In the genomic region with DNA sequence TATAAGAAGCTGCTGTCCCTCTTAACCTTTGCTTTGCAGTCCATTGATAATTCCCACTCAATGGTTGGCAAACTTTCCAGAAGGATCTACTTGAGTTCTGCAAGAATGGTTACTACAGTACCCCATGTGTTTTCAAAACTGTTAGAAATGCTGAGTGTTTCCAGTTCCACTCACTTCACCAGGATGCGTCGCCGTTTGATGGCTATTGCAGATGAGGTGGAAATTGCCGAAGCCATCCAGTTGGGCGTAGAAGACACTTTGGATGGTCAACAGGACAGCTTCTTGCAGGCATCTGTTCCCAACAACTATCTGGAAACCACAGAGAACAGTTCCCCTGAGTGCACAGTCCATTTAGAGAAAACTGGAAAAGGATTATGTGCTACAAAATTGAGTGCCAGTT, we compare ENCODE assay signal across 19 cellular contexts.
"Had no signal": no experiment of that assay in that cellular context is flagged by ENCODE, and none has a peak within 500 bp of the region (broad histone marks: within the 10 kb centered on the region; RNA-seq: fewer than 3 reads in every experiment).

No MANE protein-coding gene starts in this region.

- H3K27me3 ChIP-seq: gastrocnemius medialis, spleen, suprapubic skin, tibial artery, upper lobe of left lung, uterus had no signal

- ATAC-seq: esophagus mucosa, gastrocnemius medialis, left lobe of liver, mucosa of descending colon, natural killer cell, sciatic nerve had no signal

- H3K4me1 ChIP-seq: gastrocnemius medialis, suprapubic skin, tibial artery, upper lobe of left lung, uterus had no signal

- H3K27ac ChIP-seq: gastrocnemius medialis, spleen, suprapubic skin, tibial artery, uterus had no signal

- H3K36me3 ChIP-seq: uterus had no signal

- H3K4me1 Mint-ChIP-seq: neural crest cell had no signal

- H3K4me3 ChIP-seq: gastrocnemius medialis, mucosa of descending colon, spleen, suprapubic skin, tibial artery, upper lobe of left lung, uterus had no signal

- H3K9me3 Mint-ChIP-seq: natural killer cell, neural crest cell had no signal

- DNase-seq: effector memory CD4-positive, alpha-beta T cell; gastrocnemius medialis; islet precursor cell; mammary epithelial cell; mucosa of descending colon; natural killer cell; posterior cingulate gyrus; spleen; stimulated activated CD4-positive, alpha-beta T cell treated with anti-CD3 and anti-CD28 coated beads, Interleukin-2, amount 100 ng/mL, for 24 hours; stimulated activated CD4-positive, alpha-beta T cell treated with anti-CD3 and anti-CD28 coated beads, Interleukin-4, amount 100 ng/mL, for 4 hours; stimulated activated naive CD4-positive, alpha-beta T cell treated with Interleukin-2 at 50 U/mL for 16 hours; tibial artery; upper lobe of left lung; uterus had no signal

- H3K4me3 Mint-ChIP-seq: natural killer cell, neural crest cell had no signal

- H3K9me3 ChIP-seq: gastrocnemius medialis, mucosa of descending colon, spleen, suprapubic skin, tibial artery, upper lobe of left lung, uterus had no signal
